12 cellular contexts compared by ENCODE assay signal in genomic region chr2:219406861-219407230, GRCh38. TPM values are rescaled to one million over a fixed set of nuclear protein-coding genes. Genes with fewer than 3 reads are reported as not detected.
DNase-seq lines count a peak whose midpoint lies in the region; ATAC-seq, FAIRE-seq and TF ChIP-seq lines count a peak whose summit lies in the region.
"Had no signal": no experiment of that assay in that cellular context is flagged by ENCODE, and none has a peak within 500 bp of the region (broad histone marks: within the 10 kb centered on the region; RNA-seq: fewer than 3 reads in every experiment).

No MANE protein-coding gene starts in this region.

- H3K79me1 ChIP-seq in mesenchymal stem cell (replicated peaks; ENCODE audit: low read length, poor library complexity, severe bottlenecking), result no peaks in the 10 kb centered on the region

- H3K4me1 ChIP-seq in duodenal mucosa (ENCODE audit: control insufficient read depth in 1 of 2, insufficient read depth in 2 of 2, low read length in 2 of 2), result peaks cover 0 to 6% of the 10 kb centered on the region in 2 donors
- peaks cover 28% of the 10 kb centered on the region for H3K4me1 ChIP-seq in mesenchymal stem cell (ENCODE audit: control insufficient read depth, insufficient read depth, low read depth, low read length)
- no peaks in the 10 kb centered on the region for H3K4me1 ChIP-seq in kidney (ENCODE audit: control insufficient read depth in 1 of 2, insufficient read depth in 1 of 2, low read depth in 1 of 2, low read length in 2 of 2)

- H2BK5ac ChIP-seq in mesenchymal stem cell (ENCODE audit: low read depth, low read length, poor library complexity, severe bottlenecking), result no peak overlapping the region

- peak overlapping the region; percentile 55 to 86 for H3K4ac ChIP-seq in mesenchymal stem cell (ENCODE audit: low read depth in 1 of 2, low read length in 2 of 2)

- H3K4me3 ChIP-seq in duodenal mucosa (ENCODE audit: low read depth in 1 of 2, low read length in 2 of 2) (no peak overlapping the region), mesenchymal stem cell (ENCODE audit: insufficient read depth in 1 of 2, low read depth in 1 of 2, low read length in 2 of 2) (no peak overlapping the region), kidney (ENCODE audit: low read length in 2 of 2) (no peak overlapping the region)
- H3K4me3 ChIP-seq: spleen had no signal

- H2BK15ac ChIP-seq in mesenchymal stem cell (ENCODE audit: low read depth, poor library complexity, severe bottlenecking), result no peak overlapping the region

- intact Hi-C loops in kidney (cut with DNase I), result loop anchor here (10.0 kb wide), 1 partner anchor 128 kb away; no protein-coding TSS in a partner anchor

- H4K91ac ChIP-seq in mesenchymal stem cell (ENCODE audit: low read length), result peak overlapping the region; percentile 71

- peak overlapping the region; percentile 92 for H2AK5ac ChIP-seq in mesenchymal stem cell (ENCODE audit: low read length, severe bottlenecking)

- H3K9ac ChIP-seq in duodenal mucosa (ENCODE audit: low read depth in 1 of 2, low read length in 2 of 2) (no peak overlapping the region), mesenchymal stem cell (ENCODE audit: low read length) (peak overlapping the region; percentile 71), kidney (ENCODE audit: low read length in 2 of 2) (no peak overlapping the region)

- 33% methylated on average over 3 of the region's 3 CpGs for whole genome bisulfite sequencing in mesenchymal stem cell

- H2BK12ac ChIP-seq in mesenchymal stem cell (ENCODE audit: low read length in 2 of 2), result peak overlapping the region; percentile 57 to 65

- peak overlapping the region; percentile 65 for H2BK120ac ChIP-seq in mesenchymal stem cell (ENCODE audit: low read depth, low read length)

- no peaks in the 10 kb centered on the region for H3K36me3 ChIP-seq in duodenal mucosa (ENCODE audit: control insufficient read depth in 1 of 2, insufficient read depth in 2 of 2, low read length in 2 of 2)
- H3K36me3 ChIP-seq in mesenchymal stem cell (ENCODE audit: control insufficient read depth in 1 of 2, insufficient read depth in 2 of 2, low read depth in 1 of 2, low read length in 2 of 2), result no peaks in the 10 kb centered on the region
- H3K36me3 ChIP-seq in kidney (ENCODE audit: control insufficient read depth in 1 of 2, insufficient read depth in 2 of 2, low read length in 2 of 2), result no peaks in the 10 kb centered on the region
- H3K36me3 ChIP-seq: spleen had no signal

- FAIRE-seq in HTR-8/SVneo (lab: Jason Lieb, UNC) (peak; percentile 31), kidney (lab: Jason Lieb, UNC) (no peak)

- TF ChIP-seq CTCF in kidney (IDR thresholded peaks at IDR 0.05; ENCODE audit: borderline replicate concordance, extremely low read depth, insufficient read depth) (no peak), GM13976 (IDR thresholded peaks at IDR 0.05; ENCODE audit: borderline replicate concordance, control extremely low read depth, extremely low read depth, insufficient read depth, missing control alignments) (no peak)

- H4K8ac ChIP-seq in mesenchymal stem cell (ENCODE audit: low read length), result peak overlapping the region; percentile 55

- H3K27me3 ChIP-seq in duodenal mucosa (ENCODE audit: control insufficient read depth in 1 of 2, insufficient read depth in 2 of 2, low read length in 2 of 2) (no peaks in the 10 kb centered on the region), mesenchymal stem cell (ENCODE audit: control insufficient read depth in 1 of 2, insufficient read depth in 1 of 2, low read length in 2 of 2) (no peaks in the 10 kb centered on the region)

- H3K27ac ChIP-seq in duodenal mucosa (ENCODE audit: low read depth, low read length) (peak overlapping the region; percentile 25), mesenchymal stem cell (ENCODE audit: low read length, poor library complexity, severe bottlenecking) (peak overlapping the region; percentile 67), kidney (ENCODE audit: low read depth in 2 of 2, low read length in 2 of 2) (no peak overlapping the region)
- H3K27ac ChIP-seq: spleen had no signal

- peak overlapping the region in 1 of 2 experiments; percentile 44 for H3K23ac ChIP-seq in mesenchymal stem cell (ENCODE audit: low read length in 2 of 2)

- H3K9me3 ChIP-seq in duodenal mucosa (ENCODE audit: control insufficient read depth in 1 of 2, low read length in 2 of 2) (no peaks in the 10 kb centered on the region), mesenchymal stem cell (ENCODE audit: control insufficient read depth, low read length) (peaks cover 4% of the 10 kb centered on the region), kidney (ENCODE audit: control insufficient read depth in 1 of 2, low read length in 2 of 2) (no peaks in the 10 kb centered on the region)

- in situ Hi-C loops in GM13976 (cut with MboI; ENCODE audit: low sequenced_read_pairs, unreplicated experiment), result no loop called here

- no peak for DNase-seq in HTR-8/SVneo (ENCODE audit: insufficient read length, low spot score)
- peak; percentile 93 for DNase-seq in mesenchymal stem cell
- peak; percentile 74 for DNase-seq in ureter (ENCODE audit: low spot score)
- no peak for DNase-seq in kidney
- DNase-seq in GM13976 (ENCODE audit: low spot score), result no peak
- DNase-seq: activated CD4-positive, alpha-beta memory T cell treated with anti-CD3 and anti-CD28 coated beads for 36 hours; NCI-H1092; spleen; stimulated activated naive CD4-positive, alpha-beta T cell treated with Interleukin-2 at 50 U/mL for 16 hours had no signal

- H3K18ac ChIP-seq in mesenchymal stem cell (ENCODE audit: low read depth in 1 of 2, low read length in 2 of 2), result peak overlapping the region; percentile 45 to 68

- no peak overlapping the region for H3K14ac ChIP-seq in mesenchymal stem cell (ENCODE audit: low read length in 2 of 2)

- no peak overlapping the region for H3K4me2 ChIP-seq in mesenchymal stem cell (ENCODE audit: low read length, poor library complexity, severe bottlenecking)

- no peak overlapping the region for H2AFZ ChIP-seq in mesenchymal stem cell (ENCODE audit: low read depth, low read length)

- ATAC-seq in GM18868 (IDR thresholded peaks at IDR 0.05; ENCODE audit: unreplicated experiment) (no peak), GM21423 (IDR thresholded peaks at IDR 0.05; ENCODE audit: unreplicated experiment) (no peak)

RNA-seq across cellular contexts. Expression of gene DES, which starts 11.3 kb away (rescaled TPM):
- 1.2 TPM for polyA plus RNA-seq in mesenchymal stem cell (2013, experiment 1 of 2)
- 1.8 TPM for polyA plus RNA-seq in mesenchymal stem cell (2013, experiment 2 of 2)
- total RNA-seq in ureter, result 1,211 TPM
- 74.2 TPM for total RNA-seq in kidney
- 30.0 TPM for polyA plus RNA-seq in kidney (ENCODE audit: insufficient read depth, low read depth, low replicate concordance)
- total RNA-seq: activated CD4-positive, alpha-beta memory T cell treated with anti-CD3 and anti-CD28 coated beads for 36 hours had no signal

RNA-seq across cellular contexts. Expression of gene DNPEP, which starts 19.1 kb away (rescaled TPM):
- polyA plus RNA-seq in mesenchymal stem cell (2013, experiment 1 of 2), result 67.3 TPM
- polyA plus RNA-seq in mesenchymal stem cell (2013, experiment 2 of 2), result 68.7 TPM
- total RNA-seq in ureter, result 86.6 TPM
- total RNA-seq in kidney, result 53.3 TPM
- 71.0 TPM for polyA plus RNA-seq in kidney (ENCODE audit: insufficient read depth, low read depth, low replicate concordance)

RNA-seq across cellular contexts. Expression of gene SPEG, which starts 27.8 kb away (rescaled TPM):
- polyA plus RNA-seq in mesenchymal stem cell (2013, experiment 1 of 2), result 19.3 TPM
- 19.1 TPM for polyA plus RNA-seq in mesenchymal stem cell (2013, experiment 2 of 2)
- total RNA-seq in ureter (76.6 TPM), kidney (26.6 TPM)
- polyA plus RNA-seq in kidney (ENCODE audit: insufficient read depth, low read depth, low replicate concordance), result 13.1 TPM

Comparison
In these comparisons a context has a peak if more than half of its experiments do, and no peak if none do; other contexts are left out.
1. DNase-seq: peak in mesenchymal stem cell (single experiment) and ureter (single experiment); none in HTR-8/SVneo (single experiment), kidney (single experiment) and GM13976 (single experiment).
2. H3K27ac ChIP-seq: peak in duodenal mucosa (single experiment) and mesenchymal stem cell (single experiment); none in kidney (0 of 2).
3. RNA of gene DES, which starts 11.3 kb away (total RNA-seq): 1,211 TPM in ureter (single experiment); 74.2 TPM in kidney (single experiment); every median in the first group is over 10 times any median in the second.